ENCODE assay signal across 1 cellular context in the genomic region with DNA sequence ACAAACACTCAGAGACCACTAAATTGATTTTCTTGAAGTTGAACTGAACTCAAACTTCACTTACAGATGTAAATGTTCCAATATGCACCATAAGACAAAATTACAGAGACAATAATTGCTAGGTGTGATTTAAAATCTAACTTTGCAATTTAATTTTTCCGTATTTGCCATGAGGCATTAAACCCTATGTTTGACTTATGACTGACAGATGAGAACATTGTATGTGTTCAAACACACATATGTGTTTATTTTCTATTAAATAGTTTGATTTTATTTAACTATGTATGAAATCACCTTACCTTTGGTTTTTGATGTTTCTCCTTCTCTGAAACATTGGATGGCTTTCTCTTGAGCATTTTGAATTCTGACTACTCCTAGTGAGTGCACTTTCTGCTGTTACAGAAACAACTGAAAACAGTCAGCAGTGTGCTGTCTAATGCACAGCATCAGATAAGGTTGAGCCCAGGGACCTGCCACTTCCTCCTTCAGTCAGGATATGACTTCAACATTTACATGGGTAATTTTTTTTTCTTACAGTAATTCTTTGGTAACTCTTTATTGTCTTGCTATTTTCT.
TF ChIP-seq lines count a peak whose summit lies in the region.

A gene (minus strand): TSS at position 410 of the 575 bp plus-strand sequence. CDS start 54 bp downstream, at position 356.

TF ChIP-seq in K562, 482 proteins besides CTCF, POLR2A, EP300 and RAD21 (continued from another document):
- TF ChIP-seq CXXC5 (CRISPR knock-in tag; IDR thresholded peaks at IDR 0.05), result no peak; the same call in 1 of the 2 replicates
- TF ChIP-seq CSDE1 (IDR thresholded peaks at IDR 0.05), result peak in 1 of 2 experiments; percentile 56; a peak in 1 of 4 replicates
- TF ChIP-seq LEF1 (IDR thresholded peaks at IDR 0.05), result peak; percentile 32; the same call in 1 of the 2 replicates
- TF ChIP-seq CBFB (CRISPR knock-in tag; IDR thresholded peaks at IDR 0.05), result no peak
- peak; percentile 88 for TF ChIP-seq TAF1 (IDR thresholded peaks at IDR 0.05; ENCODE audit: control insufficient read depth, extremely low read depth, insufficient read depth, low read length, severe bottlenecking)
- peak in 1 of 2 experiments; percentile 47; a peak in 2 of 4 replicates for TF ChIP-seq KDM1A (IDR thresholded peaks at IDR 0.05)
- peak; percentile 86 for TF ChIP-seq ATF7 (IDR thresholded peaks at IDR 0.05)
- peak; percentile 60 for TF ChIP-seq RBFOX2 (IDR thresholded peaks at IDR 0.05; ENCODE audit: low read depth, low read length)
- peak; percentile 91 for TF ChIP-seq SUPT5H (IDR thresholded peaks at IDR 0.05)
- TF ChIP-seq MBD2 (IDR thresholded peaks at IDR 0.05; ENCODE audit: borderline replicate concordance, low read depth), result peak; percentile 71; the same call in 1 of the 2 replicates
- peak; percentile 95 for TF ChIP-seq POLR2H (tag; IDR thresholded peaks at IDR 0.05; ENCODE audit: low read depth)
- TF ChIP-seq, protein P1, sequence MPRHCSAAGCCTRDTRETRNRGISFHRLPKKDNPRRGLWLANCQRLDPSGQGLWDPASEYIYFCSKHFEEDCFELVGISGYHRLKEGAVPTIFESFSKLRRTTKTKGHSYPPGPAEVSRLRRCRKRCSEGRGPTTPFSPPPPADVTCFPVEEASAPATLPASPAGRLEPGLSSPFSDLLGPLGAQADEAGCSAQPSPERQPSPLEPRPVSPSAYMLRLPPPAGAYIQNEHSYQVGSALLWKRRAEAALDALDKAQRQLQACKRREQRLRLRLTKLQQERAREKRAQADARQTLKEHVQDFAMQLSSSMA (CRISPR knock-in tag; IDR thresholded peaks at IDR 0.05), result no peak
- TF ChIP-seq, protein P2, sequence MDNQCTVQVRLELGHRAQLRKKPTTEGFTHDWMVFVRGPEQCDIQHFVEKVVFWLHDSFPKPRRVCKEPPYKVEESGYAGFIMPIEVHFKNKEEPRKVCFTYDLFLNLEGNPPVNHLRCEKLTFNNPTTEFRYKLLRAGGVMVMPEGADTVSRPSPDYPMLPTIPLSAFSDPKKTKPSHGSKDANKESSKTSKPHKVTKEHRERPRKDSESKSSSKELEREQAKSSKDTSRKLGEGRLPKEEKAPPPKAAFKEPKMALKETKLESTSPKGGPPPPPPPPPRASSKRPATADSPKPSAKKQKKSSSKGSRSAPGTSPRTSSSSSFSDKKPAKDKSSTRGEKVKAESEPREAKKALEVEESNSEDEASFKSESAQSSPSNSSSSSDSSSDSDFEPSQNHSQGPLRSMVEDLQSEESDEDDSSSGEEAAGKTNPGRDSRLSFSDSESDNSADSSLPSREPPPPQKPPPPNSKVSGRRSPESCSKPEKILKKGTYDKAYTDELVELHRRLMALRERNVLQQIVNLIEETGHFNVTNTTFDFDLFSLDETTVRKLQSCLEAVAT (IDR thresholded peaks at IDR 0.05), result peak; percentile 93 to 97
- TF ChIP-seq, protein P3, sequence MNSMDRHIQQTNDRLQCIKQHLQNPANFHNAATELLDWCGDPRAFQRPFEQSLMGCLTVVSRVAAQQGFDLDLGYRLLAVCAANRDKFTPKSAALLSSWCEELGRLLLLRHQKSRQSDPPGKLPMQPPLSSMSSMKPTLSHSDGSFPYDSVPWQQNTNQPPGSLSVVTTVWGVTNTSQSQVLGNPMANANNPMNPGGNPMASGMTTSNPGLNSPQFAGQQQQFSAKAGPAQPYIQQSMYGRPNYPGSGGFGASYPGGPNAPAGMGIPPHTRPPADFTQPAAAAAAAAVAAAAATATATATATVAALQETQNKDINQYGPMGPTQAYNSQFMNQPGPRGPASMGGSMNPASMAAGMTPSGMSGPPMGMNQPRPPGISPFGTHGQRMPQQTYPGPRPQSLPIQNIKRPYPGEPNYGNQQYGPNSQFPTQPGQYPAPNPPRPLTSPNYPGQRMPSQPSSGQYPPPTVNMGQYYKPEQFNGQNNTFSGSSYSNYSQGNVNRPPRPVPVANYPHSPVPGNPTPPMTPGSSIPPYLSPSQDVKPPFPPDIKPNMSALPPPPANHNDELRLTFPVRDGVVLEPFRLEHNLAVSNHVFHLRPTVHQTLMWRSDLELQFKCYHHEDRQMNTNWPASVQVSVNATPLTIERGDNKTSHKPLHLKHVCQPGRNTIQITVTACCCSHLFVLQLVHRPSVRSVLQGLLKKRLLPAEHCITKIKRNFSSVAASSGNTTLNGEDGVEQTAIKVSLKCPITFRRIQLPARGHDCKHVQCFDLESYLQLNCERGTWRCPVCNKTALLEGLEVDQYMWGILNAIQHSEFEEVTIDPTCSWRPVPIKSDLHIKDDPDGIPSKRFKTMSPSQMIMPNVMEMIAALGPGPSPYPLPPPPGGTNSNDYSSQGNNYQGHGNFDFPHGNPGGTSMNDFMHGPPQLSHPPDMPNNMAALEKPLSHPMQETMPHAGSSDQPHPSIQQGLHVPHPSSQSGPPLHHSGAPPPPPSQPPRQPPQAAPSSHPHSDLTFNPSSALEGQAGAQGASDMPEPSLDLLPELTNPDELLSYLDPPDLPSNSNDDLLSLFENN (IDR thresholded peaks at IDR 0.05; ENCODE audit: low read depth in 2 of 2, low read length in 2 of 2), result peak in 1 of 2 experiments; percentile 76; a peak in 2 of 4 replicates
- TF ChIP-seq, protein P4, sequence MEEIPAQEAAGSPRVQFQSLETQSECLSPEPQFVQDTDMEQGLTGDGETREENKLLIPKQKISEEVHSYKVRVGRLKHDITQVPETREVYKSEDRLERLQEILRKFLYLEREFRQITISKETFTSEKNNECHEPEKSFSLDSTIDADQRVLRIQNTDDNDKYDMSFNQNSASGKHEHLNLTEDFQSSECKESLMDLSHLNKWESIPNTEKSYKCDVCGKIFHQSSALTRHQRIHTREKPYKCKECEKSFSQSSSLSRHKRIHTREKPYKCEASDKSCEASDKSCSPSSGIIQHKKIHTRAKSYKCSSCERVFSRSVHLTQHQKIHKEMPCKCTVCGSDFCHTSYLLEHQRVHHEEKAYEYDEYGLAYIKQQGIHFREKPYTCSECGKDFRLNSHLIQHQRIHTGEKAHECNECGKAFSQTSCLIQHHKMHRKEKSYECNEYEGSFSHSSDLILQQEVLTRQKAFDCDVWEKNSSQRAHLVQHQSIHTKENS (CRISPR knock-in tag; IDR thresholded peaks at IDR 0.05), result no peak
- TF ChIP-seq, protein P5, sequence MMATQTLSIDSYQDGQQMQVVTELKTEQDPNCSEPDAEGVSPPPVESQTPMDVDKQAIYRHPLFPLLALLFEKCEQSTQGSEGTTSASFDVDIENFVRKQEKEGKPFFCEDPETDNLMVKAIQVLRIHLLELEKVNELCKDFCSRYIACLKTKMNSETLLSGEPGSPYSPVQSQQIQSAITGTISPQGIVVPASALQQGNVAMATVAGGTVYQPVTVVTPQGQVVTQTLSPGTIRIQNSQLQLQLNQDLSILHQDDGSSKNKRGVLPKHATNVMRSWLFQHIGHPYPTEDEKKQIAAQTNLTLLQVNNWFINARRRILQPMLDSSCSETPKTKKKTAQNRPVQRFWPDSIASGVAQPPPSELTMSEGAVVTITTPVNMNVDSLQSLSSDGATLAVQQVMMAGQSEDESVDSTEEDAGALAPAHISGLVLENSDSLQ (IDR thresholded peaks at IDR 0.05), result peak; percentile 87
- no peak for TF ChIP-seq ZNF134 (CRISPR knock-in tag; conservative IDR thresholded peaks at IDR 0.05)
- peak; percentile 68 for TF ChIP-seq SOX6 (IDR thresholded peaks at IDR 0.05)
- TF ChIP-seq, protein P6, sequence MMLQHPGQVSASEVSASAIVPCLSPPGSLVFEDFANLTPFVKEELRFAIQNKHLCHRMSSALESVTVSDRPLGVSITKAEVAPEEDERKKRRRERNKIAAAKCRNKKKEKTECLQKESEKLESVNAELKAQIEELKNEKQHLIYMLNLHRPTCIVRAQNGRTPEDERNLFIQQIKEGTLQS (IDR thresholded peaks at IDR 0.05), result peak; percentile 64; the same call in 1 of the 2 replicates
- TF ChIP-seq, protein P6 (CRISPR knock-in tag; conservative IDR thresholded peaks at IDR 0.05), result no peak
- TF ChIP-seq BHLHE40 (IDR thresholded peaks at IDR 0.05; ENCODE audit: low read length), result peak; percentile 71
